16 cellular contexts compared by ENCODE assay signal in genomic region chr9:137774775-137775386, GRCh38.
A peak's percentile ranks its signal among the peaks of the same experiment; 100 is the strongest.
DNase-seq lines count a peak whose midpoint lies in the region; ATAC-seq and TF ChIP-seq lines count a peak whose summit lies in the region.
"Had no signal": no experiment of that assay in that cellular context is flagged by ENCODE, and none has a peak within 500 bp of the region (broad histone marks: within the 10 kb centered on the region; RNA-seq: fewer than 3 reads in every experiment).

No MANE protein-coding gene starts in this region.

- ATAC-seq in left lobe of liver (no peak), GM21529 (IDR thresholded peaks at IDR 0.05; ENCODE audit: unreplicated experiment) (no peak)
- ATAC-seq: GM23338 had no signal

- WGBS in spleen, 5 donors = 96 to 97% (median 96%) methylated on average over 17 to 24 of the region's 24 CpGs

- peaks cover 0 to 11% (median 0%) of the 10 kb centered on the region in 6 donors for H3K4me1 ChIP-seq in spleen
- H3K4me1 ChIP-seq: BLaER1 treated with 17β-estradiol and CSF1 and Interleukin-3, amounts not matched to agents 10 nM and 100 nM; HAP-1 had no signal

- intact Hi-C loops in spleen (cut with DNase I; ENCODE audit: low total_unique reads) = loop anchor here (10.0 kb wide), 1 partner anchor 100 kb away; no protein-coding TSS in a partner anchor

- H3K27me3 ChIP-seq in spleen (replicated peaks in 1 of 7) = no peaks in the 10 kb centered on the region
- H3K27me3 ChIP-seq in H7 (ENCODE audit: control insufficient read depth, insufficient read depth, low read length) = no peaks in the 10 kb centered on the region
- H3K27me3 ChIP-seq: BLaER1 treated with 17β-estradiol and CSF1 and Interleukin-3, amounts not matched to agents 10 nM and 100 nM had no signal

- H3K4me3 ChIP-seq in spleen (no peak overlapping the region), H7 (ENCODE audit: insufficient read depth, low read depth, low read length) (no peak overlapping the region)
- H3K4me3 ChIP-seq: BLaER1 treated with 17β-estradiol and CSF1 and Interleukin-3, amounts not matched to agents 10 nM and 100 nM; GM23338; HAP-1 had no signal

- H3K36me3 ChIP-seq in spleen (peaks cover 3 to 100% (median 76%) of the 10 kb centered on the region in 6 donors), H7 (replicated peaks; ENCODE audit: control insufficient read depth, insufficient read depth, low read length) (peaks cover 25% of the 10 kb centered on the region)

- H3K27ac ChIP-seq in spleen = no peak overlapping the region
- H3K27ac ChIP-seq: BLaER1 treated with 17β-estradiol and CSF1 and Interleukin-3, amounts not matched to agents 10 nM and 100 nM had no signal

- DNase-seq in NCI-H146 (lab: John Stamatoyannopoulos, UW) (peak; percentile 44), NCI-H146 treated with DMSO at 0.1 percent for 48 hours (lab: John Stamatoyannopoulos, UW; ENCODE audit: unreplicated experiment) (no peak), NCI-H510A treated with DMSO at 0.1 percent for 48 hours (lab: John Stamatoyannopoulos, UW) (peak; percentile 12), left lobe of liver (ENCODE audit: low spot score) (peak; percentile 39), spleen (peak; percentile 65), H7 (no peak)
- DNase-seq: ACHN; Calu3; CD4-positive, CD25-positive, alpha-beta regulatory T cell; DMS 273 treated with DMSO at 0.1 percent for 48 hours; DMS79 treated with DMSO at 0.1 percent for 48 hours; EL had no signal

- no peak for TF ChIP-seq POLR2A in spleen (IDR thresholded peaks at IDR 0.05)

- no peak for TF ChIP-seq CTCF in spleen (IDR thresholded peaks at IDR 0.05 in 8 of 11, conservative IDR thresholded peaks at IDR 0.05 in 3 of 11)

- H3K9me3 ChIP-seq in spleen = peaks cover 0 to 8% (median 0%) of the 10 kb centered on the region in 8 donors
- H3K9me3 ChIP-seq: HAP-1 had no signal

Comparison
In these comparisons a context has a peak if more than half of its experiments do, and no peak if none do; other contexts are left out.
1. DNase-seq: peak in NCI-H146 (single experiment), NCI-H510A treated with DMSO at 0.1 percent for 48 hours (single experiment), left lobe of liver (single experiment) and spleen (single experiment); none in NCI-H146 treated with DMSO at 0.1 percent for 48 hours (single experiment) and H7 (single experiment).